Comparison of ENCODE assay signal across 17 cellular contexts in genomic region chr17:77468897-77469296, GRCh38.
DNase-seq lines count a peak whose midpoint lies in the region; ATAC-seq and TF ChIP-seq lines count a peak whose summit lies in the region.
"Had no signal": no experiment of that assay in that cellular context is flagged by ENCODE, and none has a peak within 500 bp of the region (broad histone marks: within the 10 kb centered on the region; RNA-seq: fewer than 3 reads in every experiment).

No MANE protein-coding gene starts in this region.

- DNase-seq in activated T-cell treated with anti-CD3 and anti-CD28 coated beads, Interleukin-2, amount 50 U/mL, for 24 hours: no peak
- DNase-seq in activated T-cell treated with anti-CD3 and anti-CD28 coated beads for 4 hours (no peak), WTC11 (ENCODE audit: low spot score) (no peak), hepatocyte (ENCODE audit: low spot score) (no peak), smooth muscle cell (lab: John Stamatoyannopoulos, UW; ENCODE audit: unreplicated experiment) (no peak), substantia nigra (lab: John Stamatoyannopoulos, UW) (no peak), uterus (no peak)
- DNase-seq: ACHN; activated T-cell treated with anti-CD3 and anti-CD28 coated beads, Interleukin-2, amount 50 U/mL, for 1 hour; endodermal cell; NCI-H1694; NCI-H524 treated with DMSO at 0.1 percent for 48 hours; tibial artery had no signal

- peaks cover 27% of the 10 kb centered on the region for H4K20me1 ChIP-seq in hepatocyte (ENCODE audit: insufficient read depth, poor library complexity, severe bottlenecking)
- peaks cover 99% of the 10 kb centered on the region for H4K20me1 ChIP-seq in smooth muscle cell (ENCODE audit: low read depth)

- TF ChIP-seq POLR2A in uterus (IDR thresholded peaks at IDR 0.05): no peak

- H3K36me3 Mint-ChIP-seq in activated T-cell treated with anti-CD3 and anti-CD28 coated beads, Interleukin-2, amount 50 U/mL, for 24 hours (ENCODE audit: low read depth): peaks cover 81% of the 10 kb centered on the region
- H3K36me3 Mint-ChIP-seq in WTC11: peaks cover 29% of the 10 kb centered on the region

- peaks cover 47% of the 10 kb centered on the region for H3F3A ChIP-seq in smooth muscle cell (ENCODE audit: low read depth)

- peaks cover 92% of the 10 kb centered on the region for H3K79me2 ChIP-seq in hepatocyte
- H3K79me2 ChIP-seq in smooth muscle cell (ENCODE audit: low read depth): peaks cover 78% of the 10 kb centered on the region

- H3K4me2 ChIP-seq in hepatocyte (no peak overlapping the region), smooth muscle cell (no peak overlapping the region)
- H3K4me2 ChIP-seq: KMS-11 had no signal

- H2AFZ ChIP-seq in hepatocyte: no peak overlapping the region
- no peak overlapping the region for H2AFZ ChIP-seq in smooth muscle cell (ENCODE audit: low read depth)

- H3K4me3 ChIP-seq in hepatocyte: no peak overlapping the region
- H3K4me3 ChIP-seq in smooth muscle cell: no peak overlapping the region
- no peak overlapping the region for H3K4me3 ChIP-seq in uterus
- H3K4me3 ChIP-seq: breast epithelium, skin epidermis, tibial artery had no signal

- H3K27ac ChIP-seq in hepatocyte (peak overlapping the region; percentile 89), smooth muscle cell (ENCODE audit: low read depth) (peak overlapping the region; percentile 72), substantia nigra (ENCODE audit: low read depth, low read length, poor library complexity, severe bottlenecking) (no peak overlapping the region), uterus (peak overlapping the region in 1 of 2 donors; percentile 82)
- H3K27ac ChIP-seq: KMS-11, tibial artery had no signal

- no peaks in the 10 kb centered on the region for H3K9me3 Mint-ChIP-seq in activated T-cell treated with anti-CD3 and anti-CD28 coated beads, Interleukin-2, amount 50 U/mL, for 24 hours
- H3K9me3 Mint-ChIP-seq in WTC11: peaks cover 5% of the 10 kb centered on the region
- H3K9me3 Mint-ChIP-seq: endodermal cell had no signal

- ATAC-seq in WTC11: no peak
- no peak for ATAC-seq in HG03095 (IDR thresholded peaks at IDR 0.05; ENCODE audit: unreplicated experiment)

- H3K27me3 ChIP-seq in hepatocyte (no peaks in the 10 kb centered on the region), smooth muscle cell (ENCODE audit: low read depth) (no peaks in the 10 kb centered on the region), uterus (no peaks in the 10 kb centered on the region)
- H3K27me3 ChIP-seq: breast epithelium, tibial artery had no signal

- no peaks in the 10 kb centered on the region for H3K9me2 ChIP-seq in hepatocyte (replicated peaks; ENCODE audit: insufficient read depth)

- no peak overlapping the region for H3K4me3 Mint-ChIP-seq in activated T-cell treated with anti-CD3 and anti-CD28 coated beads, Interleukin-2, amount 50 U/mL, for 24 hours
- no peak overlapping the region for H3K4me3 Mint-ChIP-seq in WTC11
- H3K4me3 Mint-ChIP-seq: endodermal cell had no signal

- H3K4me1 ChIP-seq in hepatocyte (ENCODE audit: insufficient read depth) (peaks cover 75% of the 10 kb centered on the region), smooth muscle cell (ENCODE audit: low read depth) (peaks cover 76% of the 10 kb centered on the region), uterus (peaks cover 4 to 25% of the 10 kb centered on the region in 2 donors)

- no peak for TF ChIP-seq CTCF in WTC11 (IDR thresholded peaks at IDR 0.05)
- no peak for TF ChIP-seq CTCF in hepatocyte (IDR thresholded peaks at IDR 0.05; ENCODE audit: poor library complexity)
- no peak for TF ChIP-seq CTCF in smooth muscle cell (IDR thresholded peaks at IDR 0.05; ENCODE audit: borderline replicate concordance, insufficient read depth, poor library complexity, severe bottlenecking)
- no peak for TF ChIP-seq CTCF in uterus (IDR thresholded peaks at IDR 0.05)

- intact Hi-C loops in uterus (cut with DNase I; ENCODE audit: low total_unique reads): no loop called here

- CTCF ChIA-PET in WTC11 (lab: Charles Lee): interaction anchor here (1.2 to 1.6 kb wide), 2 partner anchors 19 to 39 kb away, joined by 3 to 6 read pairs; no protein-coding TSS in a partner anchor

- peaks cover 96% of the 10 kb centered on the region for H3K4me1 Mint-ChIP-seq in activated T-cell treated with anti-CD3 and anti-CD28 coated beads, Interleukin-2, amount 50 U/mL, for 24 hours (ENCODE audit: low read depth)
- peaks cover 85% of the 10 kb centered on the region for H3K4me1 Mint-ChIP-seq in WTC11

- H3K27me3 Mint-ChIP-seq in activated T-cell treated with anti-CD3 and anti-CD28 coated beads, Interleukin-2, amount 50 U/mL, for 24 hours: no peaks in the 10 kb centered on the region
- H3K27me3 Mint-ChIP-seq in WTC11 (ENCODE audit: low read depth): no peaks in the 10 kb centered on the region

- H3K9me3 ChIP-seq in hepatocyte (ENCODE audit: low read depth): no peaks in the 10 kb centered on the region
- no peaks in the 10 kb centered on the region for H3K9me3 ChIP-seq in smooth muscle cell (replicated peaks; ENCODE audit: low read depth)
- H3K9me3 ChIP-seq in uterus: no peaks in the 10 kb centered on the region
- H3K9me3 ChIP-seq: breast epithelium, tibial artery had no signal

- POLR2A ChIA-PET in WTC11 (lab: Charles Lee): no interaction called here

- H3K9ac ChIP-seq in smooth muscle cell (ENCODE audit: low read depth): no peak overlapping the region
- H3K9ac ChIP-seq: KMS-11 had no signal

- H3K36me3 ChIP-seq in hepatocyte (replicated peaks; ENCODE audit: insufficient read depth, low read depth): no peaks in the 10 kb centered on the region
- H3K36me3 ChIP-seq in smooth muscle cell (ENCODE audit: low read depth): no peaks in the 10 kb centered on the region
- no peaks in the 10 kb centered on the region for H3K36me3 ChIP-seq in uterus
- H3K36me3 ChIP-seq: breast epithelium had no signal

- peak overlapping the region; percentile 93 for H3K27ac Mint-ChIP-seq in activated T-cell treated with anti-CD3 and anti-CD28 coated beads, Interleukin-2, amount 50 U/mL, for 24 hours
- H3K27ac Mint-ChIP-seq in WTC11: peak overlapping the region; percentile 46; the same call in 1 of the 2 replicates

- 89% methylated on average over 7 of the region's 7 CpGs for WGBS in hepatocyte (ENCODE audit: low lambda C conversion rate, missing lambda C conversion rate)
- 77% methylated on average over 7 of the region's 7 CpGs for WGBS in smooth muscle cell (ENCODE audit: low lambda C conversion rate)

TF ChIP-seq in WTC11, 78 proteins besides CTCF, POLR2A, EP300 and RAD21 (continues in another document):
- TF ChIP-seq, protein P1, sequence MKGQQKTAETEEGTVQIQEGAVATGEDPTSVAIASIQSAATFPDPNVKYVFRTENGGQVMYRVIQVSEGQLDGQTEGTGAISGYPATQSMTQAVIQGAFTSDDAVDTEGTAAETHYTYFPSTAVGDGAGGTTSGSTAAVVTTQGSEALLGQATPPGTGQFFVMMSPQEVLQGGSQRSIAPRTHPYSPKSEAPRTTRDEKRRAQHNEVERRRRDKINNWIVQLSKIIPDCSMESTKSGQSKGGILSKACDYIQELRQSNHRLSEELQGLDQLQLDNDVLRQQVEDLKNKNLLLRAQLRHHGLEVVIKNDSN (CRISPR knock-in tag; IDR thresholded peaks at IDR 0.05): no peak
- TF ChIP-seq, protein P2, sequence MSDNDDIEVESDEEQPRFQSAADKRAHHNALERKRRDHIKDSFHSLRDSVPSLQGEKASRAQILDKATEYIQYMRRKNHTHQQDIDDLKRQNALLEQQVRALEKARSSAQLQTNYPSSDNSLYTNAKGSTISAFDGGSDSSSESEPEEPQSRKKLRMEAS (CRISPR knock-in tag; IDR thresholded peaks at IDR 0.05): no peak
- no peak for TF ChIP-seq CREB1 (CRISPR knock-in tag; IDR thresholded peaks at IDR 0.05)
- no peak for TF ChIP-seq GTF2I (CRISPR knock-in tag; conservative IDR thresholded peaks at IDR 0.05)
- TF ChIP-seq E2F4 (CRISPR knock-in tag; IDR thresholded peaks at IDR 0.05; ENCODE audit: borderline replicate concordance, low read depth): no peak
- TF ChIP-seq NFYB (CRISPR knock-in tag; conservative IDR thresholded peaks at IDR 0.05; ENCODE audit: low read depth): no peak
- TF ChIP-seq, protein P3, sequence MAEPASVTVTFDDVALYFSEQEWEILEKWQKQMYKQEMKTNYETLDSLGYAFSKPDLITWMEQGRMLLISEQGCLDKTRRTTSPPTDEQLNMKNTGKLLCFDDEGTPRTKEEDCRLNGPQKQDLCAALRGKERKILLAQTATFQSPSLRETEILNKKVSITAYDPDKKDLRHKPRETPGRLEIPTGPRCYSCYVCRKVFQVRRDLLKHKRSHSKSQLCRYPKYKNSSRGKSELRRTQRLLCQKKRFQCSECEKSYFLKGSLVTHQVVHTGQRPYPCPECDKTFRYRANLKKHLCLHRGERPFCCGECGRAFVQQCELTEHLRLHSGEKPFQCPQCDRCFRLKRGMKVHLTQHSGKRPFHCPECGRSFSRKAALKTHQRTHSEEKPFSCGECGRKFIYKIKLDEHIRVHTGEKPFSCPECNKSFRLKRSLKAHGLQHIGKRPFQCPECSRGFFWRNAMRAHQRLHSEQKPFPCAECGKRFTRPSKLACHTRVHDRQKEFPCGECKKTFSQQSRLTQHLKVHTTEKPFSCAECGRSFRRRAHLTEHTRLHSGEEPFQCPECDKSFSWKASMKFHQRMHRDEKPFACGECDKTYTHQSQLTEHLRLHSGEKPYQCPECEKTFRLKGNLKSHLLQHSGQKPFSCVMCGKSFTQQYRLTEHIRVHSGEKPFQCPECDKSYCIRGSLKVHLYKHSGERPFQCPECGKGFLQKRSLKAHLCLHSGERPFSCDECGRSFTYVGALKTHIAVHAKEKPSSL (CRISPR knock-in tag; conservative IDR thresholded peaks at IDR 0.05): no peak
- no peak for TF ChIP-seq ZNF121 (CRISPR knock-in tag; IDR thresholded peaks at IDR 0.05)
- TF ChIP-seq CBFB (CRISPR knock-in tag; IDR thresholded peaks at IDR 0.05; ENCODE audit: low read depth): no peak
- no peak for TF ChIP-seq TEAD4 (CRISPR knock-in tag; IDR thresholded peaks at IDR 0.05)
- TF ChIP-seq NR3C1 (CRISPR knock-in tag; conservative IDR thresholded peaks at IDR 0.05; ENCODE audit: low read depth): no peak
- no peak for TF ChIP-seq OVOL2 (CRISPR knock-in tag; IDR thresholded peaks at IDR 0.05; ENCODE audit: borderline replicate concordance)
- TF ChIP-seq TP53 (CRISPR knock-in tag; IDR thresholded peaks at IDR 0.05): no peak
